1 cellular context compared by ENCODE assay signal in genomic region chrX:24054182-24055042, GRCh38.
TF ChIP-seq lines count a peak whose summit lies in the region.

Gene EIF2S3 (plus strand): TSS chrX:24054956. CDS start chrX:24054969, 13 bp downstream.

TF ChIP-seq in SK-N-SH, 30 proteins besides CTCF, POLR2A, EP300 and RAD21 (continued from another document):
- TF ChIP-seq, protein P1, sequence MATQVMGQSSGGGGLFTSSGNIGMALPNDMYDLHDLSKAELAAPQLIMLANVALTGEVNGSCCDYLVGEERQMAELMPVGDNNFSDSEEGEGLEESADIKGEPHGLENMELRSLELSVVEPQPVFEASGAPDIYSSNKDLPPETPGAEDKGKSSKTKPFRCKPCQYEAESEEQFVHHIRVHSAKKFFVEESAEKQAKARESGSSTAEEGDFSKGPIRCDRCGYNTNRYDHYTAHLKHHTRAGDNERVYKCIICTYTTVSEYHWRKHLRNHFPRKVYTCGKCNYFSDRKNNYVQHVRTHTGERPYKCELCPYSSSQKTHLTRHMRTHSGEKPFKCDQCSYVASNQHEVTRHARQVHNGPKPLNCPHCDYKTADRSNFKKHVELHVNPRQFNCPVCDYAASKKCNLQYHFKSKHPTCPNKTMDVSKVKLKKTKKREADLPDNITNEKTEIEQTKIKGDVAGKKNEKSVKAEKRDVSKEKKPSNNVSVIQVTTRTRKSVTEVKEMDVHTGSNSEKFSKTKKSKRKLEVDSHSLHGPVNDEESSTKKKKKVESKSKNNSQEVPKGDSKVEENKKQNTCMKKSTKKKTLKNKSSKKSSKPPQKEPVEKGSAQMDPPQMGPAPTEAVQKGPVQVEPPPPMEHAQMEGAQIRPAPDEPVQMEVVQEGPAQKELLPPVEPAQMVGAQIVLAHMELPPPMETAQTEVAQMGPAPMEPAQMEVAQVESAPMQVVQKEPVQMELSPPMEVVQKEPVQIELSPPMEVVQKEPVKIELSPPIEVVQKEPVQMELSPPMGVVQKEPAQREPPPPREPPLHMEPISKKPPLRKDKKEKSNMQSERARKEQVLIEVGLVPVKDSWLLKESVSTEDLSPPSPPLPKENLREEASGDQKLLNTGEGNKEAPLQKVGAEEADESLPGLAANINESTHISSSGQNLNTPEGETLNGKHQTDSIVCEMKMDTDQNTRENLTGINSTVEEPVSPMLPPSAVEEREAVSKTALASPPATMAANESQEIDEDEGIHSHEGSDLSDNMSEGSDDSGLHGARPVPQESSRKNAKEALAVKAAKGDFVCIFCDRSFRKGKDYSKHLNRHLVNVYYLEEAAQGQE (IDR thresholded peaks at IDR 0.05; ENCODE audit: low read depth, low read length), result 0 out of 2 replicates have a peak, but pooled peaks have one; percentile 24
- no peak for TF ChIP-seq NFIC (IDR thresholded peaks at IDR 0.05; ENCODE audit: borderline replicate concordance)
- peak; percentile 86 for TF ChIP-seq GABPA (IDR thresholded peaks at IDR 0.05; ENCODE audit: low read depth)
- no peak for TF ChIP-seq GATA2 (CRISPR knock-in tag; IDR thresholded peaks at IDR 0.05)
- TF ChIP-seq RXRA (IDR thresholded peaks at IDR 0.05; ENCODE audit: borderline replicate concordance, low read depth), result peak; percentile 8; the same call in 1 of the 2 replicates
- TF ChIP-seq TEAD4 (IDR thresholded peaks at IDR 0.05; ENCODE audit: borderline replicate concordance, insufficient read depth), result no peak
- TF ChIP-seq, protein P2, sequence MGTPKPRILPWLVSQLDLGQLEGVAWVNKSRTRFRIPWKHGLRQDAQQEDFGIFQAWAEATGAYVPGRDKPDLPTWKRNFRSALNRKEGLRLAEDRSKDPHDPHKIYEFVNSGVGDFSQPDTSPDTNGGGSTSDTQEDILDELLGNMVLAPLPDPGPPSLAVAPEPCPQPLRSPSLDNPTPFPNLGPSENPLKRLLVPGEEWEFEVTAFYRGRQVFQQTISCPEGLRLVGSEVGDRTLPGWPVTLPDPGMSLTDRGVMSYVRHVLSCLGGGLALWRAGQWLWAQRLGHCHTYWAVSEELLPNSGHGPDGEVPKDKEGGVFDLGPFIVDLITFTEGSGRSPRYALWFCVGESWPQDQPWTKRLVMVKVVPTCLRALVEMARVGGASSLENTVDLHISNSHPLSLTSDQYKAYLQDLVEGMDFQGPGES (IDR thresholded peaks at IDR 0.05; ENCODE audit: low read depth, low read length), result no peak
- TF ChIP-seq JUND (IDR thresholded peaks at IDR 0.05), result no peak; the same call in 1 of the 2 replicates
- TF ChIP-seq TAF1 (IDR thresholded peaks at IDR 0.05; ENCODE audit: borderline replicate concordance, low read depth, low read length), result peak; percentile 90
- TF ChIP-seq ELF1 (IDR thresholded peaks at IDR 0.05), result peak; percentile 56
- TF ChIP-seq NRF1 (IDR thresholded peaks at IDR 0.05; ENCODE audit: low read depth, low read length), result no peak
- TF ChIP-seq, protein P3, sequence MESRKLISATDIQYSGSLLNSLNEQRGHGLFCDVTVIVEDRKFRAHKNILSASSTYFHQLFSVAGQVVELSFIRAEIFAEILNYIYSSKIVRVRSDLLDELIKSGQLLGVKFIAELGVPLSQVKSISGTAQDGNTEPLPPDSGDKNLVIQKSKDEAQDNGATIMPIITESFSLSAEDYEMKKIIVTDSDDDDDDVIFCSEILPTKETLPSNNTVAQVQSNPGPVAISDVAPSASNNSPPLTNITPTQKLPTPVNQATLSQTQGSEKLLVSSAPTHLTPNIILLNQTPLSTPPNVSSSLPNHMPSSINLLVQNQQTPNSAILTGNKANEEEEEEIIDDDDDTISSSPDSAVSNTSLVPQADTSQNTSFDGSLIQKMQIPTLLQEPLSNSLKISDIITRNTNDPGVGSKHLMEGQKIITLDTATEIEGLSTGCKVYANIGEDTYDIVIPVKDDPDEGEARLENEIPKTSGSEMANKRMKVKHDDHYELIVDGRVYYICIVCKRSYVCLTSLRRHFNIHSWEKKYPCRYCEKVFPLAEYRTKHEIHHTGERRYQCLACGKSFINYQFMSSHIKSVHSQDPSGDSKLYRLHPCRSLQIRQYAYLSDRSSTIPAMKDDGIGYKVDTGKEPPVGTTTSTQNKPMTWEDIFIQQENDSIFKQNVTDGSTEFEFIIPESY (IDR thresholded peaks at IDR 0.05; ENCODE audit: borderline replicate concordance, low read depth), result 0 out of 2 replicates have a peak, but pooled peaks have one; percentile 6
